ENCODE assay signal across 18 cellular contexts in the genomic region with DNA sequence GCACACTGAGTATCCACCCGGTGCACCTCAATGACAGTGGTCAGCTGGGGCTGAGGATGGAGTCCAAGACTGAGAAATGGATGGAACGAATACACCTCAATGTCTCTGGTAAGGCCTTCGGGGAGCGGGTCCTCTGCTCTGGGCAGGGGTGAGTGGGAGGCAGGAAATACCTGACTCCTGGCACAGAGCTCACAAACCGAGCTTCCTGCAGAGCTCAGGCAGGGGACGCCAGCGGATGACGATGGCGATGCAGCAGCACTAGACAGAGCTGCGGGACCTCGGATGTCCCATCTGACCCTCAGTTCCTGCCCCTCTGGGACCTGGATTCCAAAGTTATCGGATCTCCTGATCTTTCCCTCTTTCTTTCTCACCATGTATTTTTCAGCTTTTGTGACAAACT. TPM values are rescaled to one million over a fixed set of nuclear protein-coding genes. Genes with fewer than 3 reads are reported as not detected.
DNase-seq lines count a peak whose midpoint lies in the region; ATAC-seq and TF ChIP-seq lines count a peak whose summit lies in the region.
"Had no signal": no experiment of that assay in that cellular context is flagged by ENCODE, and none has a peak within 500 bp of the region (broad histone marks: within the 10 kb centered on the region; RNA-seq: fewer than 3 reads in every experiment).

No MANE protein-coding gene starts in this region.

- no peak for DNase-seq in effector memory CD8-positive, alpha-beta T cell
- DNase-seq in amygdala (lab: John Stamatoyannopoulos, UW) (no peak), progenitor cell of endocrine pancreas (ENCODE audit: low spot score, unreplicated experiment) (no peak), glutamatergic neuron (no peak)
- DNase-seq: AML-193; central memory CD4-positive, alpha-beta T cell; H7; lower lobe of right lung; NCI-H1092; NCI-H226; ovary; stomach had no signal

- H4K20me1 ChIP-seq in BLaER1 treated with 17β-estradiol and CSF1 and Interleukin-3, amounts not matched to agents 10 nM and 100 nM, result peaks cover 0 to 62% (median 0%) of the 10 kb centered on the region in 11 experiments; a peak in 6 of 22 replicates

- peak; percentile 31 for ATAC-seq in effector memory CD8-positive, alpha-beta T cell (replicated peaks)
- ATAC-seq in GM18907 (IDR thresholded peaks at IDR 0.05; ENCODE audit: unreplicated experiment), result no peak
- ATAC-seq: lower lobe of right lung had no signal

- peak overlapping the region in 9 of 11 experiments; percentile 6 to 84 (median 67); a peak in 14 of 22 replicates for H3K27ac ChIP-seq in BLaER1 treated with 17β-estradiol and CSF1 and Interleukin-3, amounts not matched to agents 10 nM and 100 nM
- H3K27ac ChIP-seq: lower lobe of right lung, ovary, RWPE1, stomach had no signal

- TF ChIP-seq CTCF in GM12872 (IDR thresholded peaks at IDR 0.05; ENCODE audit: insufficient read depth, low read depth, low read length) (peak; percentile 30), progenitor cell of endocrine pancreas (IDR thresholded peaks at IDR 0.05; ENCODE audit: unreplicated experiment) (no peak), glutamatergic neuron (IDR thresholded peaks at IDR 0.05; ENCODE audit: partially characterized antibody, unreplicated experiment) (no peak)

- H3K4me1 Mint-ChIP-seq in T-helper 1 cell treated with Interleukin-12 subunit alpha and Interleukin-12 subunit beta and Interleukin-4 antibody, amounts not matched to agents 30 μg/mL and 1 μg/mL, for 36 hours (ENCODE audit: low read depth), result peaks cover 19% of the 10 kb centered on the region
- H3K4me1 Mint-ChIP-seq in effector memory CD8-positive, alpha-beta T cell (ENCODE audit: low read depth in 2 of 2), result peaks cover 0 to 2% of the 10 kb centered on the region in 2 donors
- H3K4me1 Mint-ChIP-seq in progenitor cell of endocrine pancreas (ENCODE audit: low read depth) (no peaks in the 10 kb centered on the region), glutamatergic neuron (ENCODE audit: low read depth, unreplicated experiment) (no peaks in the 10 kb centered on the region)

- no peaks in the 10 kb centered on the region for H3K9me3 Mint-ChIP-seq in T-helper 1 cell treated with Interleukin-12 subunit alpha and Interleukin-12 subunit beta and Interleukin-4 antibody, amounts not matched to agents 30 μg/mL and 1 μg/mL, for 36 hours
- no peaks in the 10 kb centered on the region for H3K9me3 Mint-ChIP-seq in effector memory CD8-positive, alpha-beta T cell
- H3K9me3 Mint-ChIP-seq in progenitor cell of endocrine pancreas (ENCODE audit: low read depth) (no peaks in the 10 kb centered on the region), glutamatergic neuron (ENCODE audit: unreplicated experiment) (no peaks in the 10 kb centered on the region)

- H3K27me3 ChIP-seq in BLaER1 treated with 17β-estradiol and CSF1 and Interleukin-3, amounts not matched to agents 10 nM and 100 nM, result no peaks in the 10 kb centered on the region
- H3K27me3 ChIP-seq: ovary had no signal

- H3K4me3 ChIP-seq in BLaER1 treated with 17β-estradiol and CSF1 and Interleukin-3, amounts not matched to agents 10 nM and 100 nM, result peak overlapping the region; percentile 8 to 87 (median 68); a peak in 19 of 20 replicates
- H3K4me3 ChIP-seq: lower lobe of right lung, ovary, stomach had no signal

- H3K27ac Mint-ChIP-seq in T-helper 1 cell treated with Interleukin-12 subunit alpha and Interleukin-12 subunit beta and Interleukin-4 antibody, amounts not matched to agents 30 μg/mL and 1 μg/mL, for 36 hours, result peak overlapping the region; percentile 7
- H3K27ac Mint-ChIP-seq in effector memory CD8-positive, alpha-beta T cell, result no peak overlapping the region
- H3K27ac Mint-ChIP-seq in progenitor cell of endocrine pancreas (no peak overlapping the region), glutamatergic neuron (ENCODE audit: unreplicated experiment) (no peak overlapping the region)

- peaks cover 6 to 61% (median 42%) of the 10 kb centered on the region in 11 experiments; a peak in 19 of 22 replicates for H3K36me3 ChIP-seq in BLaER1 treated with 17β-estradiol and CSF1 and Interleukin-3, amounts not matched to agents 10 nM and 100 nM
- H3K36me3 ChIP-seq: lower lobe of right lung, ovary, stomach had no signal

- peaks cover under 1% of the 10 kb centered on the region for H3K27me3 Mint-ChIP-seq in T-helper 1 cell treated with Interleukin-12 subunit alpha and Interleukin-12 subunit beta and Interleukin-4 antibody, amounts not matched to agents 30 μg/mL and 1 μg/mL, for 36 hours (ENCODE audit: low read depth)
- H3K27me3 Mint-ChIP-seq in effector memory CD8-positive, alpha-beta T cell, result peaks cover 71 to 84% of the 10 kb centered on the region in 2 donors
- H3K27me3 Mint-ChIP-seq in progenitor cell of endocrine pancreas, result peaks cover 3% of the 10 kb centered on the region
- H3K27me3 Mint-ChIP-seq in glutamatergic neuron (ENCODE audit: unreplicated experiment), result peaks cover 2% of the 10 kb centered on the region

- peak overlapping the region; percentile 74 to 98 (median 93) for H3K4me2 ChIP-seq in BLaER1 treated with 17β-estradiol and CSF1 and Interleukin-3, amounts not matched to agents 10 nM and 100 nM

- peaks cover 76 to 100% (median 100%) of the 10 kb centered on the region in 10 experiments for H3K4me1 ChIP-seq in BLaER1 treated with 17β-estradiol and CSF1 and Interleukin-3, amounts not matched to agents 10 nM and 100 nM
- H3K4me1 ChIP-seq: lower lobe of right lung, stomach had no signal

- peak overlapping the region in 9 of 11 experiments; percentile 34 to 86 (median 75); a peak in 18 of 22 replicates for H3K9ac ChIP-seq in BLaER1 treated with 17β-estradiol and CSF1 and Interleukin-3, amounts not matched to agents 10 nM and 100 nM

- H3K36me3 Mint-ChIP-seq in T-helper 1 cell treated with Interleukin-12 subunit alpha and Interleukin-12 subunit beta and Interleukin-4 antibody, amounts not matched to agents 30 μg/mL and 1 μg/mL, for 36 hours (ENCODE audit: low read depth), result no peaks in the 10 kb centered on the region
- H3K36me3 Mint-ChIP-seq in effector memory CD8-positive, alpha-beta T cell (ENCODE audit: insufficient read depth), result peaks cover 5% of the 10 kb centered on the region
- H3K36me3 Mint-ChIP-seq in progenitor cell of endocrine pancreas (ENCODE audit: insufficient read depth) (no peaks in the 10 kb centered on the region), glutamatergic neuron (ENCODE audit: unreplicated experiment) (no peaks in the 10 kb centered on the region)

- H3K4me3 Mint-ChIP-seq in T-helper 1 cell treated with Interleukin-12 subunit alpha and Interleukin-12 subunit beta and Interleukin-4 antibody, amounts not matched to agents 30 μg/mL and 1 μg/mL, for 36 hours, result no peak overlapping the region
- no peak overlapping the region for H3K4me3 Mint-ChIP-seq in effector memory CD8-positive, alpha-beta T cell
- no peak overlapping the region for H3K4me3 Mint-ChIP-seq in progenitor cell of endocrine pancreas (ENCODE audit: low read depth)
- H3K4me3 Mint-ChIP-seq in glutamatergic neuron (ENCODE audit: unreplicated experiment), result no peak overlapping the region

- no peaks in the 10 kb centered on the region for H3K9me3 ChIP-seq in BLaER1 treated with 17β-estradiol and CSF1 and Interleukin-3, amounts not matched to agents 10 nM and 100 nM (replicated peaks in 1 of 11)
- H3K9me3 ChIP-seq: lower lobe of right lung, ovary, stomach had no signal

RNA-seq across cellular contexts. Expression of gene CD22, which starts 3.8 kb away (rescaled TPM):
- total RNA-seq in progenitor cell of endocrine pancreas (3.8 and 5.1 TPM in 2 replicates), glutamatergic neuron (ENCODE audit: unreplicated experiment) (not detected)
- total RNA-seq: H7 had no signal

RNA-seq across cellular contexts. Expression of gene FFAR1, which starts 14.9 kb away (rescaled TPM):
- 0.33 and 0.74 TPM in 2 replicates for total RNA-seq in progenitor cell of endocrine pancreas
- total RNA-seq in glutamatergic neuron (ENCODE audit: unreplicated experiment), result not detected
- total RNA-seq: H7, lower lobe of right lung had no signal

RNA-seq across cellular contexts. Expression of gene FFAR3, which starts 25.4 kb away (rescaled TPM):
- total RNA-seq in progenitor cell of endocrine pancreas (not detected in 2 replicates), glutamatergic neuron (ENCODE audit: unreplicated experiment) (not detected)
- total RNA-seq: epithelial cell of proximal tubule, H7, lower lobe of right lung, stomach had no signal

RNA-seq across cellular contexts. Expression of gene GPR42, which starts 38.1 kb away (rescaled TPM):
- total RNA-seq in progenitor cell of endocrine pancreas (0.16 TPM in 1 of 2 replicates, not detected in the other), glutamatergic neuron (ENCODE audit: unreplicated experiment) (not detected)
- total RNA-seq: epithelial cell of proximal tubule, H7, lower lobe of right lung, ovary, stomach had no signal

RNA-seq across cellular contexts. Expression of gene MAG, which starts 40.9 kb away (rescaled TPM):
- total RNA-seq in progenitor cell of endocrine pancreas (1.4 and 1.7 TPM in 2 replicates), glutamatergic neuron (ENCODE audit: unreplicated experiment) (not detected)
- total RNA-seq: epithelial cell of proximal tubule, lower lobe of right lung had no signal
